ENCODE assay signal across 9 cellular contexts in the genomic region with DNA sequence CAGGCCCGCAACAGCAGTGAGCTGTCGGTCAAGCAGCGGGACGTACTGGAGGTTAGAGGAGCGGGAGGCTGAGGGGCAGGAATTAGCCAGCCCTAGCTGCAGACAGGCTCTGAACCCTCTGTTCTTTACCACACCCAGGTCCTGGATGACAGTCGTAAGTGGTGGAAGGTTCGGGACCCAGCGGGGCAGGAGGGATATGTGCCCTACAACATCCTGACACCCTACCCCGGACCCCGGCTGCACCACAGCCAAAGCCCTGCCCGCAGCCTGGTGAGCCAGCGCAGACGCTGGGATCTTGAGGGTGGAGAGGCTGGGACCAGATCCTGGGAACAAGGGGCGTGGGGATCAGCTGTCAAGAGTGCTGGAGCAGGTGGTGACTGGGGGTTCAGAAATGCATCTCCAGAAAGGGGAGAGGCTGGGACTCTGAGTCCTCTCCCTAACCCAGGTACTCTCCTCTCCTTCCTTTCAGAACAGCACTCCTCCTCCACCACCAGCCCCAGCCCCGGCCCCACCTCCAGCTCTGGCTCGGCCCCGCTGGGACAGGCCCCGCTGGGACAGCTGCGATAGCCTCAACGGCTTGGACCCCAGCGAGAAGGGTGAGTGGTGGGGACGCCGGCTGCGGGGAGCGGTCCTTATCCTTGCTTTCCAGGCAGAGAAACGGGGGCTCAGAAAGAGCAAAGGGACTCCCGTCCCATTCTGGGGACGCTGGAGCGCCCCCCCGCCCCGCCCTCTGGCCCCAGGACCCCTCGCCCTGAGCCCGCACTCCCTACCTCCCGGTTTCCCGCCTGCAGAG. TPM values are rescaled to one million over a fixed set of nuclear protein-coding genes. Genes with fewer than 3 reads are reported as not detected.
DNase-seq lines count a peak whose midpoint lies in the region; ATAC-seq and TF ChIP-seq lines count a peak whose summit lies in the region.
"Had no signal": no experiment of that assay in that cellular context is flagged by ENCODE, and none has a peak within 500 bp of the region (broad histone marks: within the 10 kb centered on the region; RNA-seq: fewer than 3 reads in every experiment).

No MANE protein-coding gene starts in this region.

- TF ChIP-seq POLR2A in ovary (IDR thresholded peaks at IDR 0.05) = no peak

- H3K36me3 ChIP-seq in BE2C (peaks cover 3% of the 10 kb centered on the region; the same call in 1 of the 2 replicates), NT2/D1 (ENCODE audit: insufficient read depth, insufficient read length, low read length) (peaks cover 21% of the 10 kb centered on the region), ovary (no peaks in the 10 kb centered on the region)

- H3K9me3 ChIP-seq in BE2C (peaks cover 9% of the 10 kb centered on the region; the same call in 1 of the 2 replicates), NT2/D1 (ENCODE audit: insufficient read depth, low read length) (no peaks in the 10 kb centered on the region), ovary (peaks cover 0 to 4% of the 10 kb centered on the region in 2 donors)

- WGBS in ovary, 3 donors = 20 to 26% (median 24%) methylated on average over 34 to 35 of the region's 35 CpGs

- ATAC-seq in foreskin keratinocyte (peak; percentile 3), sciatic nerve (no peak)

- H3K27ac ChIP-seq in foreskin keratinocyte (no peak overlapping the region), ovary (no peak overlapping the region)

- H3K4me3 ChIP-seq in BE2C (ENCODE audit: low read depth, low read length) (peak overlapping the region; percentile 53), NT2/D1 (ENCODE audit: insufficient read length, low read depth) (peak overlapping the region; percentile 39), ovary (peak overlapping the region; percentile 29)

- DNase-seq in BE2C (no peak), NT2/D1 (ENCODE audit: low read depth, low spot score) (no peak), foreskin keratinocyte (no peak), ovary (peak in 1 of 5 donors; percentile 37), sciatic nerve (ENCODE audit: low spot score) (no peak), cerebellum (ENCODE audit: low spot score) (no peak)
- no peak for DNase-seq in stimulated activated CD4-positive, alpha-beta T cell treated with anti-CD3 and anti-CD28 coated beads, Interleukin-1b, Interleukin-23, amount 100 ng/mL, for 48 hours
- no peak for DNase-seq in stimulated activated CD4-positive, alpha-beta T cell treated with anti-CD3 and anti-CD28 coated beads, Interleukin-4, amount 100 ng/mL, for 24 hours
- DNase-seq: NCI-H1930 had no signal

- intact Hi-C loops in ovary (cut with DNase I) (no loop called here), sciatic nerve (cut with DNase I) (no loop called here)

- H3K9ac ChIP-seq in NT2/D1 (ENCODE audit: insufficient read length, low read depth) = peak overlapping the region; percentile 15

- H3K4me1 ChIP-seq in BE2C = no peaks in the 10 kb centered on the region
- H3K4me1 ChIP-seq in NT2/D1 (ENCODE audit: insufficient read depth, insufficient read length) = peaks cover 20% of the 10 kb centered on the region
- H3K4me1 ChIP-seq in foreskin keratinocyte = no peaks in the 10 kb centered on the region
- peaks cover 9% of the 10 kb centered on the region for H3K4me1 ChIP-seq in ovary (ENCODE audit: insufficient read depth)

- H3K27me3 ChIP-seq in BE2C = peaks cover 55% of the 10 kb centered on the region
- H3K27me3 ChIP-seq in NT2/D1 (ENCODE audit: insufficient read depth, insufficient read length) = peaks cover 20% of the 10 kb centered on the region
- H3K27me3 ChIP-seq in foreskin keratinocyte = peaks cover 23% of the 10 kb centered on the region
- H3K27me3 ChIP-seq in ovary = peaks cover 6% of the 10 kb centered on the region

- TF ChIP-seq CTCF in BE2C (IDR thresholded peaks at IDR 0.05; ENCODE audit: low read depth, low read length) (no peak), foreskin keratinocyte (conservative IDR thresholded peaks at IDR 0.05) (no peak), ovary (IDR thresholded peaks at IDR 0.05) (no peak)

- no peak for TF ChIP-seq EP300 in ovary (IDR thresholded peaks at IDR 0.05)

RNA-seq across cellular contexts. Expression of a gene that starts 10.4 kb away (rescaled TPM):
- polyA plus RNA-seq in BE2C (2012; ENCODE audit: insufficient read depth, insufficient read length, low read depth) = not detected
- total RNA-seq in foreskin keratinocyte = 16.6 and 30.2 TPM in 2 replicates
- 18.7 and 29.0 TPM in 2 replicates for polyA plus RNA-seq in foreskin keratinocyte
- 100 to 1,000 TPM in 1 of 7 donors, 10 to 100 TPM in 2, 1 to 10 TPM in 3, under 1 TPM in 1; 0.88 to 142 (median 9.5) TPM for total RNA-seq in ovary
- polyA plus RNA-seq in ovary = 1 to 10 TPM in 1 of 2 donors, under 1 TPM in 1; 0.87 to 2.8 TPM
- total RNA-seq in sciatic nerve = 1.2 TPM
- 2.1 TPM for total RNA-seq in cerebellum

RNA-seq across cellular contexts. Expression of a gene that starts 23.2 kb away (rescaled TPM):
- polyA plus RNA-seq in BE2C (2012; ENCODE audit: insufficient read depth, insufficient read length, low read depth) = 19.7 TPM
- total RNA-seq in foreskin keratinocyte (12.4 and 17.2 TPM in 2 replicates), ovary (10 to 100 TPM in 6 of 7 donors, 1 to 10 TPM in 1; 7.8 to 17.3 (median 12.0) TPM), sciatic nerve (12.9 TPM), cerebellum (21.4 TPM)
- polyA plus RNA-seq in foreskin keratinocyte (9.6 and 13.7 TPM in 2 replicates), ovary (10 to 100 TPM in 1 of 2 donors, 1 to 10 TPM in 1; 8.3 to 10.1 TPM)

RNA-seq across cellular contexts. Expression of a gene that starts 31.3 kb away (rescaled TPM):
- polyA plus RNA-seq in BE2C (2012; ENCODE audit: insufficient read depth, insufficient read length, low read depth) = 75.9 TPM
- total RNA-seq in foreskin keratinocyte = 59.8 and 60.9 TPM in 2 replicates
- polyA plus RNA-seq in foreskin keratinocyte = 64.8 and 65.2 TPM in 2 replicates
- 100 to 1,000 TPM in 4 of 7 donors, 10 to 100 TPM in 3; 45.4 to 152 (median 110) TPM for total RNA-seq in ovary
- 100 to 1,000 TPM in 1 of 2 donors, 10 to 100 TPM in 1; 21.4 to 118 TPM for polyA plus RNA-seq in ovary
- total RNA-seq in sciatic nerve = 112 TPM
- 14.0 TPM for total RNA-seq in cerebellum

RNA-seq across cellular contexts. Expression of a gene that starts 48.1 kb away (rescaled TPM):
- polyA plus RNA-seq in BE2C (2012; ENCODE audit: insufficient read depth, insufficient read length, low read depth) = not detected
- total RNA-seq in foreskin keratinocyte (0.07 TPM in 1 of 2 replicates, not detected in the other), ovary (1 to 10 TPM in 1 of 7 donors, under 1 TPM in 5, not detected in 1; 0.35 to 1.6 (median 0.57) TPM), sciatic nerve (0.89 TPM), cerebellum (0.27 TPM)
- polyA plus RNA-seq in foreskin keratinocyte (0.02 and 0.12 TPM in 2 replicates), ovary (under 1 TPM; 0.16 to 0.20 TPM)
